ENCODE assay signal across 1 cellular context in genomic region chr3:134250717-134251220, GRCh38.
TF ChIP-seq lines count a peak whose summit lies in the region.

RYK (minus strand) TSS chr3:134250859; CDS start chr3:134250654, 205 bp downstream.

TF ChIP-seq in HEK293, 187 proteins besides CTCF, POLR2A, EP300 and RAD21 (continued from another document):
- TF ChIP-seq KLF7 (tag by site-specific recombination; IDR thresholded peaks at IDR 0.05; ENCODE audit: borderline replicate concordance) (no peak), ZNF510 (tag by site-specific recombination; IDR thresholded peaks at IDR 0.05; ENCODE audit: insufficient replicate concordance) (no peak), ZSCAN23 (tag by site-specific recombination; IDR thresholded peaks at IDR 0.05) (no peak), ZIC2 (tag by site-specific recombination; IDR thresholded peaks at IDR 0.05) (peak; percentile 52), ZSCAN30 (tag by site-specific recombination; IDR thresholded peaks at IDR 0.05) (peak; percentile 66; the same call in 1 of the 2 replicates), ZNF624 (tag by site-specific recombination; IDR thresholded peaks at IDR 0.05) (no peak), ZBTB8A (tag by site-specific recombination; IDR thresholded peaks at IDR 0.05) (peak; percentile 85), ZNF571 (tag by site-specific recombination; IDR thresholded peaks at IDR 0.05) (no peak), ZBTB1 (tag by site-specific recombination; IDR thresholded peaks at IDR 0.05) (no peak), YY1 (tag by site-specific recombination; IDR thresholded peaks at IDR 0.05) (no peak), ZNF785 (tag by site-specific recombination; IDR thresholded peaks at IDR 0.05) (no peak), ZNF561 (tag by site-specific recombination; IDR thresholded peaks at IDR 0.05; ENCODE audit: borderline replicate concordance) (peak; percentile 48; the same call in 1 of the 2 replicates), KLF10 (tag by site-specific recombination; IDR thresholded peaks at IDR 0.05) (no peak), ZFP69B (tag by site-specific recombination; IDR thresholded peaks at IDR 0.05) (peak; percentile 62; the same call in 1 of the 2 replicates), ZNF302 (tag by site-specific recombination; IDR thresholded peaks at IDR 0.05; ENCODE audit: low read depth) (no peak), ZNF677 (tag by site-specific recombination; IDR thresholded peaks at IDR 0.05) (no peak), ZNF132 (tag by site-specific recombination; IDR thresholded peaks at IDR 0.05; ENCODE audit: borderline replicate concordance) (no peak)
- TF ChIP-seq, protein P1, sequence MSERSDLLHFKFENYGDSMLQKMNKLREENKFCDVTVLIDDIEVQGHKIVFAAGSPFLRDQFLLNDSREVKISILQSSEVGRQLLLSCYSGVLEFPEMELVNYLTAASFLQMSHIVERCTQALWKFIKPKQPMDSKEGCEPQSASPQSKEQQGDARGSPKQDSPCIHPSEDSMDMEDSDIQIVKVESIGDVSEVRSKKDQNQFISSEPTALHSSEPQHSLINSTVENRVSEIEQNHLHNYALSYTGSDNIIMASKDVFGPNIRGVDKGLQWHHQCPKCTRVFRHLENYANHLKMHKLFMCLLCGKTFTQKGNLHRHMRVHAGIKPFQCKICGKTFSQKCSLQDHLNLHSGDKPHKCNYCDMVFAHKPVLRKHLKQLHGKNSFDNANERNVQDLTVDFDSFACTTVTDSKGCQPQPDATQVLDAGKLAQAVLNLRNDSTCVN (tag by site-specific recombination; optimal IDR thresholded peaks at IDR 0.05) = peak; percentile 70
